In the genomic region with DNA sequence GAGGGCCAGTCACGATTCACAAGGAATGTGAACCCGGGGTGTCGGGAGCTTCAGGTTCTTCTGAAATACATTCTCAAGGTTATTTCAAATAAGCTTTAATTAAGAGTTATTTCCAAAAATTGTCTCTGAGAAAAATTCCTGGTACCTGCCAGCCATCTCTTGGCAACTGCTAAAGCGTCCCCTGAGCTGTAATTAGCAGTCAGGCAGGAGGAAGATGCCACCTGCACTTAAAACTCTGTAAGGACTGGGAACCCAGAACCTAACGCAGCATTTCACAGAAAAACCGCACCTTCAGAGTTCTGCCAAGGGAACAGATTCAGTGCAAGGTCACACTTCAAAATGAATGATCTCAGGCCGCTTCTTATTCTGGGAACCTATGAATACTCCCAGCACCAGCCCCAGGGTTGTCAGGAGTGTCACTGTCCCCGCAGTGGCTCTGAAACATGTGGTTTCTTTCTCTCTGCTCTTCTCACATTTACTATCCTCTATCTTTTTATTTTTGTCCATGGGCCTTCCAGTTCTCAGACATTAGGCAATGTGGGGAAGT, we compare ENCODE assay signal across 22 cellular contexts. TPM values are rescaled to one million over a fixed set of nuclear protein-coding genes. Genes with fewer than 3 reads are reported as not detected.
"Had no signal": no experiment of that assay in that cellular context is flagged by ENCODE, and none has a peak within 500 bp of the region (broad histone marks: within the 10 kb centered on the region; RNA-seq: fewer than 3 reads in every experiment).

No MANE protein-coding gene starts in this region.

- H3K27ac Mint-ChIP-seq: activated CD8-positive, alpha-beta T cell treated with anti-CD3 and anti-CD28 coated beads for 36 hours; activated naive CD4-positive, alpha-beta T cell treated with anti-CD3 and anti-CD28 coated beads for 36 hours; activated naive CD8-positive, alpha-beta T cell treated with anti-CD3 and anti-CD28 coated beads, Interleukin-2, amount 10 ng/mL, durations not matched to agents 7 days and 5 days; activated T-helper 1 cell treated with anti-CD3 and anti-CD28 coated beads, Interleukin-12 subunit alpha, Interleukin-12 subunit beta, Interleukin-2, Interleukin-4 antibody, amounts not matched to agents 30 ng/mL and 10 ng/mL and 1 ng/mL, durations not matched to agents 14 hours and 24 hours and 36 hours; T-cell had no signal

- H3K4me3 Mint-ChIP-seq: activated CD8-positive, alpha-beta T cell treated with anti-CD3 and anti-CD28 coated beads for 36 hours; activated naive CD4-positive, alpha-beta T cell treated with anti-CD3 and anti-CD28 coated beads for 36 hours; activated naive CD8-positive, alpha-beta T cell treated with anti-CD3 and anti-CD28 coated beads, Interleukin-2, amount 10 ng/mL, durations not matched to agents 7 days and 5 days; activated T-helper 1 cell treated with anti-CD3 and anti-CD28 coated beads, Interleukin-12 subunit alpha, Interleukin-12 subunit beta, Interleukin-2, Interleukin-4 antibody, amounts not matched to agents 30 ng/mL and 10 ng/mL and 1 ng/mL, durations not matched to agents 14 hours and 24 hours and 36 hours; IgD-negative memory B cell; T-cell had no signal

- DNase-seq: activated CD4-positive, CD25-positive, alpha-beta regulatory T cell; activated CD8-positive, alpha-beta memory T cell treated with anti-CD3 and anti-CD28 coated beads, Interleukin-2, amount 50 U/mL, for 4 hours; activated CD8-positive, alpha-beta T cell treated with anti-CD3 and anti-CD28 coated beads for 36 hours; activated gamma-delta T cell; activated naive CD4-positive, alpha-beta T cell treated with anti-CD3 and anti-CD28 coated beads for 36 hours; activated naive CD8-positive, alpha-beta T cell treated with anti-CD3 and anti-CD28 coated beads, Interleukin-2, amount 10 ng/mL, durations not matched to agents 7 days and 5 days; aorta; KG1; NCI-H1092; NCI-H1930; NCI-H446; NCI-H748 treated with DMSO at 0.1 percent for 48 hours; OCI-M1; RPMI8226; T-cell; T-helper 2 cell; T1000 had no signal

- H3K4me1 Mint-ChIP-seq: IgD-negative memory B cell, T-cell had no signal

- H3K27me3 Mint-ChIP-seq: activated CD8-positive, alpha-beta T cell treated with anti-CD3 and anti-CD28 coated beads for 36 hours; activated naive CD8-positive, alpha-beta T cell treated with anti-CD3 and anti-CD28 coated beads, Interleukin-2, amount 10 ng/mL, durations not matched to agents 7 days and 5 days; IgD-negative memory B cell; T-cell had no signal

- H3K36me3 Mint-ChIP-seq: activated naive CD8-positive, alpha-beta T cell treated with anti-CD3 and anti-CD28 coated beads, Interleukin-2, amount 10 ng/mL, durations not matched to agents 7 days and 5 days had no signal

- ATAC-seq: activated CD8-positive, alpha-beta T cell treated with anti-CD3 and anti-CD28 coated beads for 36 hours; Panc1; Right ventricle myocardium inferior; T-cell had no signal

- H3K9me3 Mint-ChIP-seq: activated CD8-positive, alpha-beta T cell treated with anti-CD3 and anti-CD28 coated beads for 36 hours; activated naive CD4-positive, alpha-beta T cell treated with anti-CD3 and anti-CD28 coated beads for 36 hours; activated naive CD8-positive, alpha-beta T cell treated with anti-CD3 and anti-CD28 coated beads, Interleukin-2, amount 10 ng/mL, durations not matched to agents 7 days and 5 days; activated T-helper 1 cell treated with anti-CD3 and anti-CD28 coated beads, Interleukin-12 subunit alpha, Interleukin-12 subunit beta, Interleukin-2, Interleukin-4 antibody, amounts not matched to agents 30 ng/mL and 10 ng/mL and 1 ng/mL, durations not matched to agents 14 hours and 24 hours and 36 hours; IgD-negative memory B cell; T-cell had no signal

RNA-seq across cellular contexts. Expression of a gene that starts 36.7 kb away (rescaled TPM):
- total RNA-seq: activated naive CD8-positive, alpha-beta T cell treated with anti-CD3 and anti-CD28 coated beads, Interleukin-2, amount 10 ng/mL, durations not matched to agents 7 days and 5 days; aorta; MCF 10A; Right ventricle myocardium inferior; T-cell had no signal
